Comparison of ENCODE assay signal across 1 cellular context in the genomic region with DNA sequence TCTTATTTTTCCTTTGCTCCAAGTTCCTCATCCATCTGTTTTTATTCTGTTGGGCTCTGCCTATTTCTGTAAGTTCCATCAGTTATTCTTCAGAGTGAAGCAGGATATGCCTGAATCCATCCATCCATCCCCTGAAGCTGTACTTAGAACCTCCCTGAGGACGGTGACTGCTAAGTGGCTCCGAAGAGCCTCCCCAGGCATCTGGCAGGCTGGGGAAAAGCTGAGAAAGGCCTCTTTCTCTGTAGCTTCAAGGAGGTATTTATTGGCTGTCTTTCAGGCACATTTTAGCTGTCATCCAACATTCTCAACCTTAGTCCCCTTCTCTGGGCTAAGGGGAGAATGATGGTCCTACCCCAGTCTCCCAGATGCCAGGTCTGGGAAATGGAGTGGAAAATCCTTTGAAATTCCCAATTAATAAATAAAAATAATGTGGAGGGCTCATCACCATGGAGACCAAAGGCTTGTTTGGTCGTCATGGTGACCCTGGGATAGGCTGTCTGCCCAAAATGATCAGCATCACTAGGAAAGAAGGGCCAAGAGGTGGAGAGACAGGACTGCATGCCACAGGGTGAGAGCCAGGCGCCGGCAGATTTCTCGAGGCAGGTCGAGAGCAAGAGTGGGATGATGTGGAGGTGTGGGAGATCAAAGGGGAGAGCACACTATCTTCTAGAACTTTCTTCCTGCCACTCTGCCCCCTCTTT.
TF ChIP-seq lines count a peak whose summit lies in the region.

No MANE protein-coding gene starts in this region.

TF ChIP-seq in GM23338, 12 proteins besides CTCF, POLR2A, EP300 and RAD21:
- TF ChIP-seq ZNF462 (CRISPR knock-in tag; IDR thresholded peaks at IDR 0.05) (no peak), JUNB (IDR thresholded peaks at IDR 0.05; ENCODE audit: unreplicated experiment) (no peak), STAT1 (IDR thresholded peaks at IDR 0.05; ENCODE audit: unreplicated experiment) (no peak), POLR2AphosphoS5 (IDR thresholded peaks at IDR 0.05; ENCODE audit: low read depth) (no peak), EZH2phosphoT487 (IDR thresholded peaks at IDR 0.05; ENCODE audit: unreplicated experiment) (no peak), ZNF331 (CRISPR knock-in tag; IDR thresholded peaks at IDR 0.05; ENCODE audit: low read depth) (no peak)
- TF ChIP-seq, protein P1, sequence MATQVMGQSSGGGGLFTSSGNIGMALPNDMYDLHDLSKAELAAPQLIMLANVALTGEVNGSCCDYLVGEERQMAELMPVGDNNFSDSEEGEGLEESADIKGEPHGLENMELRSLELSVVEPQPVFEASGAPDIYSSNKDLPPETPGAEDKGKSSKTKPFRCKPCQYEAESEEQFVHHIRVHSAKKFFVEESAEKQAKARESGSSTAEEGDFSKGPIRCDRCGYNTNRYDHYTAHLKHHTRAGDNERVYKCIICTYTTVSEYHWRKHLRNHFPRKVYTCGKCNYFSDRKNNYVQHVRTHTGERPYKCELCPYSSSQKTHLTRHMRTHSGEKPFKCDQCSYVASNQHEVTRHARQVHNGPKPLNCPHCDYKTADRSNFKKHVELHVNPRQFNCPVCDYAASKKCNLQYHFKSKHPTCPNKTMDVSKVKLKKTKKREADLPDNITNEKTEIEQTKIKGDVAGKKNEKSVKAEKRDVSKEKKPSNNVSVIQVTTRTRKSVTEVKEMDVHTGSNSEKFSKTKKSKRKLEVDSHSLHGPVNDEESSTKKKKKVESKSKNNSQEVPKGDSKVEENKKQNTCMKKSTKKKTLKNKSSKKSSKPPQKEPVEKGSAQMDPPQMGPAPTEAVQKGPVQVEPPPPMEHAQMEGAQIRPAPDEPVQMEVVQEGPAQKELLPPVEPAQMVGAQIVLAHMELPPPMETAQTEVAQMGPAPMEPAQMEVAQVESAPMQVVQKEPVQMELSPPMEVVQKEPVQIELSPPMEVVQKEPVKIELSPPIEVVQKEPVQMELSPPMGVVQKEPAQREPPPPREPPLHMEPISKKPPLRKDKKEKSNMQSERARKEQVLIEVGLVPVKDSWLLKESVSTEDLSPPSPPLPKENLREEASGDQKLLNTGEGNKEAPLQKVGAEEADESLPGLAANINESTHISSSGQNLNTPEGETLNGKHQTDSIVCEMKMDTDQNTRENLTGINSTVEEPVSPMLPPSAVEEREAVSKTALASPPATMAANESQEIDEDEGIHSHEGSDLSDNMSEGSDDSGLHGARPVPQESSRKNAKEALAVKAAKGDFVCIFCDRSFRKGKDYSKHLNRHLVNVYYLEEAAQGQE (IDR thresholded peaks at IDR 0.05; ENCODE audit: unreplicated experiment) = no peak
- TF ChIP-seq, protein P2, sequence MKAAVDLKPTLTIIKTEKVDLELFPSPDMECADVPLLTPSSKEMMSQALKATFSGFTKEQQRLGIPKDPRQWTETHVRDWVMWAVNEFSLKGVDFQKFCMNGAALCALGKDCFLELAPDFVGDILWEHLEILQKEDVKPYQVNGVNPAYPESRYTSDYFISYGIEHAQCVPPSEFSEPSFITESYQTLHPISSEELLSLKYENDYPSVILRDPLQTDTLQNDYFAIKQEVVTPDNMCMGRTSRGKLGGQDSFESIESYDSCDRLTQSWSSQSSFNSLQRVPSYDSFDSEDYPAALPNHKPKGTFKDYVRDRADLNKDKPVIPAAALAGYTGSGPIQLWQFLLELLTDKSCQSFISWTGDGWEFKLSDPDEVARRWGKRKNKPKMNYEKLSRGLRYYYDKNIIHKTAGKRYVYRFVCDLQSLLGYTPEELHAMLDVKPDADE (IDR thresholded peaks at IDR 0.05) = no peak
